In genomic region chr7:44858161-44858560, GRCh38 we compare ENCODE assay signal across 16 cellular contexts. TPM values are rescaled to one million over a fixed set of nuclear protein-coding genes. Genes with fewer than 3 reads are reported as not detected.
DNase-seq lines count a peak whose midpoint lies in the region; ATAC-seq and TF ChIP-seq lines count a peak whose summit lies in the region.
"Had no signal": no experiment of that assay in that cellular context is flagged by ENCODE, and none has a peak within 500 bp of the region (broad histone marks: within the 10 kb centered on the region; RNA-seq: fewer than 3 reads in every experiment).

No MANE protein-coding gene starts in this region.

- H3K36me3 Mint-ChIP-seq in osteocyte (ENCODE audit: unreplicated experiment) = no peaks in the 10 kb centered on the region

- no peak overlapping the region for H3K27ac Mint-ChIP-seq in osteocyte (ENCODE audit: unreplicated experiment)
- H3K27ac Mint-ChIP-seq: activated T-helper 1 cell treated with anti-CD3 and anti-CD28 coated beads, Interleukin-12 subunit alpha, Interleukin-12 subunit beta, Interleukin-2, Interleukin-4 antibody, amounts not matched to agents 30 ng/mL and 10 ng/mL and 1 ng/mL, durations not matched to agents 14 hours and 24 hours and 36 hours had no signal

- DNase-seq in GM06990 (ENCODE audit: extremely low read depth, insufficient read length) (peak; percentile 9), Kasumi-1 (lab: John Stamatoyannopoulos, UW) (peak; percentile 13 to 38), choroid plexus epithelial cell (ENCODE audit: low read depth) (no peak), osteocyte (ENCODE audit: extremely low spot score, unreplicated experiment) (no peak), AG08395 (ENCODE audit: low spot score) (no peak)
- DNase-seq in stimulated activated CD4-positive, alpha-beta T cell treated with anti-CD3 and anti-CD28 coated beads, Interleukin-4, amount 100 ng/mL, for 1 hour = no peak
- DNase-seq: amniotic stem cell, DMS79 treated with DMSO at 0.1 percent for 48 hours, heart left ventricle, NCI-H1092 treated with DMSO at 0.1 percent for 48 hours had no signal

- H3K4me3 ChIP-seq in GM06990 (replicated peaks; ENCODE audit: low read depth, low read length) (no peak overlapping the region), choroid plexus epithelial cell (ENCODE audit: low read depth, low read length) (no peak overlapping the region)
- H3K4me3 ChIP-seq: HAP-1, heart left ventricle, SK-N-MC, suprapubic skin had no signal

- H3K4me3 Mint-ChIP-seq in osteocyte (ENCODE audit: unreplicated experiment) = no peak overlapping the region
- H3K4me3 Mint-ChIP-seq: activated T-helper 1 cell treated with anti-CD3 and anti-CD28 coated beads, Interleukin-12 subunit alpha, Interleukin-12 subunit beta, Interleukin-2, Interleukin-4 antibody, amounts not matched to agents 30 ng/mL and 10 ng/mL and 1 ng/mL, durations not matched to agents 14 hours and 24 hours and 36 hours had no signal

- no peak for ATAC-seq in HG03457 (IDR thresholded peaks at IDR 0.05; ENCODE audit: unreplicated experiment)
- ATAC-seq: heart left ventricle, sciatic nerve had no signal

- no peaks in the 10 kb centered on the region for H3K36me3 ChIP-seq in GM06990 (ENCODE audit: control insufficient read depth, insufficient read depth, low read length)
- H3K36me3 ChIP-seq: HAP-1, heart left ventricle, suprapubic skin had no signal

- H3K27me3 Mint-ChIP-seq in osteocyte (ENCODE audit: unreplicated experiment) = no peaks in the 10 kb centered on the region

- H3K4me1 Mint-ChIP-seq in osteocyte (ENCODE audit: unreplicated experiment) = peaks cover 4% of the 10 kb centered on the region

- H3K27me3 ChIP-seq in GM06990 (replicated peaks; ENCODE audit: control insufficient read depth, insufficient read depth, low read length) = no peaks in the 10 kb centered on the region
- H3K27me3 ChIP-seq: heart left ventricle, suprapubic skin had no signal

- no peaks in the 10 kb centered on the region for H3K9me3 Mint-ChIP-seq in osteocyte (ENCODE audit: unreplicated experiment)
- H3K9me3 Mint-ChIP-seq: activated T-helper 1 cell treated with anti-CD3 and anti-CD28 coated beads, Interleukin-12 subunit alpha, Interleukin-12 subunit beta, Interleukin-2, Interleukin-4 antibody, amounts not matched to agents 30 ng/mL and 10 ng/mL and 1 ng/mL, durations not matched to agents 14 hours and 24 hours and 36 hours had no signal

- TF ChIP-seq CTCF in GM06990 (IDR thresholded peaks at IDR 0.05; ENCODE audit: insufficient read depth, low read length, poor library complexity, severe bottlenecking) (no peak), choroid plexus epithelial cell (conservative IDR thresholded peaks at IDR 0.05; ENCODE audit: low read depth, low read length) (peak; percentile 35), osteocyte (IDR thresholded peaks at IDR 0.05) (peak; percentile 20)

RNA-seq across cellular contexts. Expression of gene H2AZ2, which starts 10.3 kb away (rescaled TPM):
- total RNA-seq in osteocyte = 165 and 169 TPM in 2 replicates

RNA-seq across cellular contexts. Expression of gene PURB, which starts 27.2 kb away (rescaled TPM):
- total RNA-seq in osteocyte = 20.0 and 20.7 TPM in 2 replicates

Comparison
In these comparisons a context has a peak if more than half of its experiments do, and no peak if none do; other contexts are left out.
1. DNase-seq: peak in GM06990 (single experiment) and Kasumi-1 (2 of 2); none in choroid plexus epithelial cell (single experiment), osteocyte (single experiment), stimulated activated CD4-positive, alpha-beta T cell treated with anti-CD3 and anti-CD28 coated beads, Interleukin-4, amount 100 ng/mL, for 1 hour (single experiment) and AG08395 (single experiment).